15 cellular contexts compared by ENCODE assay signal in the genomic region with DNA sequence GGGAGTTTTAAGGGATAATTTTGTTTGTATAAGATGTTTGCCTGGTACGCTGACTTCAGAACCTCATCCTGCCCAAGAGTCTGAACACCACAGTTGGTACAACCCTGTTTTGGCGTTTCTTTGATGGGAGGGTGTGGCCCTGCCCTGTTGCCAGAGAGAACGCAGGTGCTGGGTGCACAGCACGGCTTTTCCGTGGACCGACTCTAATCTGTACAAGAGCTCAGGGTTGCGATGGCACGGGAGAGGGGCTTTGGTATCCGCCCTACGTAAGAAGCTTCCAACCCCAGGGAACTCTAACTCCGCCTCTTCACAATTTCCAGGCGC. TPM values are rescaled to one million over a fixed set of nuclear protein-coding genes. Genes with fewer than 3 reads are reported as not detected.
A peak's percentile ranks its signal among the peaks of the same experiment; 100 is the strongest.
DNase-seq lines count a peak whose midpoint lies in the region; ATAC-seq and TF ChIP-seq lines count a peak whose summit lies in the region.
"Had no signal": no experiment of that assay in that cellular context is flagged by ENCODE, and none has a peak within 500 bp of the region (broad histone marks: within the 10 kb centered on the region; RNA-seq: fewer than 3 reads in every experiment).

No MANE protein-coding gene starts in this region.

- H3K27me3 ChIP-seq in CD4-positive, alpha-beta memory T cell (ENCODE audit: insufficient read depth, low read length): peaks cover 41% of the 10 kb centered on the region

- no peak overlapping the region for H3K27ac ChIP-seq in CD4-positive, alpha-beta memory T cell (ENCODE audit: low read depth, low read length)
- H3K27ac ChIP-seq in HEK293 (ENCODE audit: extremely low read depth, low read depth, low read length): no peak overlapping the region; the same call in 1 of the 2 replicates

- POLR2A ChIA-PET in CD4-positive, alpha-beta memory T cell (lab: Charles Lee; ENCODE audit: partially characterized antibody): no interaction called here
- POLR2A ChIA-PET in HEK293 (lab: Yijun Ruan, JAX): interaction anchor here (0.7 kb wide), 1 partner anchor 24 kb away, joined by 3 read pairs; no protein-coding TSS in a partner anchor

- peaks cover 19% of the 10 kb centered on the region for H3K4me1 ChIP-seq in CD4-positive, alpha-beta memory T cell (ENCODE audit: insufficient read depth, low read length)
- H3K4me1 ChIP-seq in HEK293 (ENCODE audit: control insufficient read depth, insufficient read depth, low read length): peaks cover 17% of the 10 kb centered on the region

- CTCF ChIA-PET in CD4-positive, alpha-beta memory T cell (lab: Charles Lee; ENCODE audit: partially characterized antibody): no interaction called here
- CTCF ChIA-PET in HEK293 (lab: Yijun Ruan, JAX): interaction anchor here (0.6 kb wide), 1 partner anchor 69 kb away, joined by 3 read pairs; no protein-coding TSS in a partner anchor

- H3K9me3 ChIP-seq in CD4-positive, alpha-beta memory T cell (ENCODE audit: control insufficient read depth in 1 of 2, low read length in 2 of 2): no peaks in the 10 kb centered on the region
- no peaks in the 10 kb centered on the region for H3K9me3 ChIP-seq in HEK293 (ENCODE audit: control insufficient read depth, insufficient read depth, low read depth, low read length)

- H3K4me1 Mint-ChIP-seq in CD4-positive, alpha-beta memory T cell: peaks cover 6 to 24% (median 20%) of the 10 kb centered on the region in 4 donors
- H3K4me1 Mint-ChIP-seq in brain: peaks cover 27% of the 10 kb centered on the region
- H3K4me1 Mint-ChIP-seq in mesothelial cell of epicardium: peaks cover 44% of the 10 kb centered on the region

- no peak for ATAC-seq in HG02973 (IDR thresholded peaks at IDR 0.05; ENCODE audit: unreplicated experiment)
- ATAC-seq in GM18861 (IDR thresholded peaks at IDR 0.05; ENCODE audit: unreplicated experiment): no peak

- intact Hi-C loops in CD4-positive, alpha-beta memory T cell (cut with micrococcal nuclease): no loop called here

- DNase-seq in CD4-positive, alpha-beta memory T cell: peak in 1 of 5 donors; percentile 6
- no peak for DNase-seq in mesothelial cell of epicardium (ENCODE audit: low spot score in 2 of 2, unreplicated experiment in 2 of 2)
- no peak for DNase-seq in epidermal melanocyte (ENCODE audit: insufficient read length, low spot score)
- DNase-seq in HPDE6-E6E7 (ENCODE audit: extremely low spot score): no peak
- DNase-seq: activated CD4-positive, alpha-beta T cell treated with anti-CD3 and anti-CD28 coated beads, Interleukin-2, amount 10 ng/mL, durations not matched to agents 7 days and 5 days; hypothalamus; NCI-H1930; stimulated activated CD4-positive, alpha-beta T cell treated with anti-CD3 and anti-CD28 coated beads, Interleukin-4, amount 100 ng/mL, for 1 hour had no signal

- peaks cover 56 to 67% of the 10 kb centered on the region in 2 donors for H3K27me3 Mint-ChIP-seq in CD4-positive, alpha-beta memory T cell
- H3K27me3 Mint-ChIP-seq in brain (peaks cover 87% of the 10 kb centered on the region), mesothelial cell of epicardium (ENCODE audit: low read depth) (peaks cover 57% of the 10 kb centered on the region)

- peak overlapping the region in 1 of 7 donors; percentile 30 for H3K27ac Mint-ChIP-seq in CD4-positive, alpha-beta memory T cell
- H3K27ac Mint-ChIP-seq in brain (no peak overlapping the region), mesothelial cell of epicardium (no peak overlapping the region)
- H3K27ac Mint-ChIP-seq: activated CD4-positive, alpha-beta T cell treated with anti-CD3 and anti-CD28 coated beads, Interleukin-2, amount 10 ng/mL, durations not matched to agents 7 days and 5 days; CD14-positive monocyte; stimulated activated naive CD8-positive, alpha-beta T cell treated with anti-CD3 and anti-CD28 coated beads, Interleukin-15, Interleukin-2, amounts not matched to agents 100 ng/mL and 50 ng/mL, for 24 hours had no signal

- H3K36me3 ChIP-seq in CD4-positive, alpha-beta memory T cell (ENCODE audit: insufficient read depth, low read length): no peaks in the 10 kb centered on the region
- H3K36me3 ChIP-seq in HEK293 (ENCODE audit: control insufficient read depth in 2 of 2, insufficient read depth in 1 of 2, low read length in 2 of 2): no peaks in the 10 kb centered on the region

- H3K4me3 Mint-ChIP-seq in CD4-positive, alpha-beta memory T cell: peak overlapping the region; percentile 40 to 83 (median 62)
- H3K4me3 Mint-ChIP-seq in brain (peak overlapping the region; percentile 80 to 89 (median 85)), mesothelial cell of epicardium (peak overlapping the region; percentile 70)
- H3K4me3 Mint-ChIP-seq: activated CD4-positive, alpha-beta T cell treated with anti-CD3 and anti-CD28 coated beads, Interleukin-2, amount 10 ng/mL, durations not matched to agents 7 days and 5 days had no signal

- H3K4me3 ChIP-seq in CD4-positive, alpha-beta memory T cell (ENCODE audit: low read length in 2 of 2): no peak overlapping the region
- H3K4me3 ChIP-seq in HEK293 (ENCODE audit: low read depth, low read length): no peak overlapping the region

- H3K36me3 Mint-ChIP-seq in CD4-positive, alpha-beta memory T cell: no peaks in the 10 kb centered on the region
- no peaks in the 10 kb centered on the region for H3K36me3 Mint-ChIP-seq in brain
- no peaks in the 10 kb centered on the region for H3K36me3 Mint-ChIP-seq in mesothelial cell of epicardium

- H3K9me3 Mint-ChIP-seq in CD4-positive, alpha-beta memory T cell: peaks cover 0 to 8% (median 0%) of the 10 kb centered on the region in 8 donors
- H3K9me3 Mint-ChIP-seq in brain (no peaks in the 10 kb centered on the region), mesothelial cell of epicardium (no peaks in the 10 kb centered on the region)
- H3K9me3 Mint-ChIP-seq: activated CD4-positive, alpha-beta T cell treated with anti-CD3 and anti-CD28 coated beads, Interleukin-2, amount 10 ng/mL, durations not matched to agents 7 days and 5 days; stimulated activated naive CD8-positive, alpha-beta T cell treated with anti-CD3 and anti-CD28 coated beads, Interleukin-15, Interleukin-2, amounts not matched to agents 100 ng/mL and 50 ng/mL, for 24 hours had no signal

- TF ChIP-seq CTCF in HEK293 (tag by site-specific recombination; IDR thresholded peaks at IDR 0.05): no peak
- TF ChIP-seq CTCF in brain (conservative IDR thresholded peaks at IDR 0.05): no peak
- TF ChIP-seq CTCF in mesothelial cell of epicardium (IDR thresholded peaks at IDR 0.05; ENCODE audit: unreplicated experiment): no peak

TF ChIP-seq in HEK293, 187 proteins besides CTCF, POLR2A, EP300 and RAD21 (continues in another document):
- TF ChIP-seq ZNF174 (tag by site-specific recombination; IDR thresholded peaks at IDR 0.05) (no peak), ZNF585B (tag by site-specific recombination; IDR thresholded peaks at IDR 0.05) (no peak), ZNF544 (tag by site-specific recombination; IDR thresholded peaks at IDR 0.05) (no peak), ZNF248 (tag by site-specific recombination; IDR thresholded peaks at IDR 0.05) (no peak), KLF1 (tag by site-specific recombination; IDR thresholded peaks at IDR 0.05) (0 out of 2 replicates have a peak, but pooled peaks have one; percentile 30)
- TF ChIP-seq, protein P1, sequence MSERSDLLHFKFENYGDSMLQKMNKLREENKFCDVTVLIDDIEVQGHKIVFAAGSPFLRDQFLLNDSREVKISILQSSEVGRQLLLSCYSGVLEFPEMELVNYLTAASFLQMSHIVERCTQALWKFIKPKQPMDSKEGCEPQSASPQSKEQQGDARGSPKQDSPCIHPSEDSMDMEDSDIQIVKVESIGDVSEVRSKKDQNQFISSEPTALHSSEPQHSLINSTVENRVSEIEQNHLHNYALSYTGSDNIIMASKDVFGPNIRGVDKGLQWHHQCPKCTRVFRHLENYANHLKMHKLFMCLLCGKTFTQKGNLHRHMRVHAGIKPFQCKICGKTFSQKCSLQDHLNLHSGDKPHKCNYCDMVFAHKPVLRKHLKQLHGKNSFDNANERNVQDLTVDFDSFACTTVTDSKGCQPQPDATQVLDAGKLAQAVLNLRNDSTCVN (tag by site-specific recombination; optimal IDR thresholded peaks at IDR 0.05): no peak

RNA-seq across cellular contexts. Expression of a gene that starts 1.3 kb away (rescaled TPM):
- total RNA-seq in CD4-positive, alpha-beta memory T cell: 1 to 10 TPM; 3.0 to 3.7 TPM
- under 1 TPM; 0.59 to 0.86 TPM for polyA plus RNA-seq in CD4-positive, alpha-beta memory T cell
- 0.63 TPM for polyA plus RNA-seq in brain (ENCODE audit: insufficient read depth, low read depth, low replicate concordance)
- total RNA-seq in mesothelial cell of epicardium: 21.3 to 25.3 TPM (median 23.6 TPM) in 3 replicates
- total RNA-seq: activated CD4-positive, alpha-beta T cell treated with anti-CD3 and anti-CD28 coated beads, Interleukin-2, amount 10 ng/mL, durations not matched to agents 7 days and 5 days; T-helper 1 cell treated with Interleukin-12 subunit alpha and Interleukin-12 subunit beta and Interleukin-4 antibody, amounts not matched to agents 30 ng/mL and 1 ng/mL, for 36 hours had no signal
- polyA plus RNA-seq: CD14-positive monocyte had no signal

RNA-seq across cellular contexts. Expression of a gene that starts 35.4 kb away (rescaled TPM):
- 10 to 100 TPM; 15.2 to 16.7 TPM for total RNA-seq in CD4-positive, alpha-beta memory T cell
- 10 to 100 TPM; 43.8 to 70.7 TPM for polyA plus RNA-seq in CD4-positive, alpha-beta memory T cell
- polyA plus RNA-seq in brain (ENCODE audit: insufficient read depth, low read depth, low replicate concordance): 108 TPM
- 25.8 to 26.8 TPM (median 26.0 TPM) in 3 replicates for total RNA-seq in mesothelial cell of epicardium
